23 cellular contexts compared by ENCODE assay signal in the genomic region with DNA sequence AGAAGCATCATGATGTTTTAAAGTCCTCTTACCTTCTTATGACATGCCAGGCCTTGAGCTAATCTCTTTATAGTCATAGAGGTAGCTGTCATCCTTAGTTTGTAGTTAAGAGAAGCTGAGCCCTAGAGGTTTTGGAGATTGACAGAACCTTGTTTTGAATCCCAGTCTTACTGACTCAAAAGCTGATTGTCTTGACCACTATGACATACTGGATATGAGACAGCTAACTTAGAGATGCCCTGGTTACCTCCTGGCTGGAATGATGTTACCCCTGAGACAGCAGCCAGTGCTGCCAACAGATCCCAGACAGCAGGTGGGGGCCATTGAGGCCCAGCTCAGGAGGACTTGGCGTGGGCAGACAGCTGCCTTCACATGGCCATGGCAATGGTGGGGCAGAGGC.
"Had no signal": no experiment of that assay in that cellular context is flagged by ENCODE, and none has a peak within 500 bp of the region (broad histone marks: within the 10 kb centered on the region; RNA-seq: fewer than 3 reads in every experiment).

No MANE protein-coding gene starts in this region.

- DNase-seq: IMR-90, Karpas-422, KG1, MG63, NCI-H1092, NCI-H1105 treated with DMSO at 0.1 percent for 48 hours, NCI-H1417 treated with DMSO at 0.1 percent for 48 hours, NCI-H146, NCI-H1694 treated with DMSO at 0.1 percent for 48 hours, NCI-H1930, NCI-H2081, NCI-H2107, NCI-H2227 treated with DMSO at 0.1 percent for 48 hours, NCI-H446, NCI-H510A, NCI-H524 treated with DMSO at 0.1 percent for 48 hours, NCI-H69, NCI-H774, PC-3, SHP77, SK-N-SH had no signal

- H3K36me3 ChIP-seq: MG63 had no signal

- ATAC-seq: Panc1, PC-3 had no signal

- H3K9ac ChIP-seq: SK-N-SH had no signal

- H3K27me3 ChIP-seq: MG63 had no signal

- H3K27ac ChIP-seq: RWPE1 had no signal

- H3K9me3 ChIP-seq: MG63, SK-N-SH had no signal

- H3K4me2 ChIP-seq: SK-N-SH had no signal

- H3K4me3 ChIP-seq: MG63 had no signal
